ENCODE assay signal across 27 cellular contexts in genomic region chr20:44005661-44006060, GRCh38.
"Had no signal": no experiment of that assay in that cellular context is flagged by ENCODE, and none has a peak within 500 bp of the region (broad histone marks: within the 10 kb centered on the region; RNA-seq: fewer than 3 reads in every experiment).

No MANE protein-coding gene starts in this region.

- H3K4me1 ChIP-seq: suprapubic skin, testis, thyroid gland, tibial nerve, upper lobe of left lung, upper lobe of right lung, uterus, vagina had no signal

- H3K36me3 Mint-ChIP-seq: stimulated activated effector memory CD8-positive, alpha-beta T cell treated with anti-CD3 and anti-CD28 coated beads, Interleukin-12 subunit alpha, Interleukin-12 subunit beta, amount 100 ng/mL, for 72 hours; stimulated activated memory B cell treated with anti-CD40 and anti-IgM and Interleukin-4, amounts not matched to agents 10 μg/mL and 1 μg/mL and 100 μg/mL, for 72 hours; stimulated activated naive B cell treated with anti-CD40 and anti-IgM and Interleukin-4, amounts not matched to agents 10 μg/mL and 1 μg/mL and 100 μg/mL, for 72 hours; type B pancreatic cell had no signal

- H3K4me3 Mint-ChIP-seq: stimulated activated effector memory CD8-positive, alpha-beta T cell treated with anti-CD3 and anti-CD28 coated beads, Interleukin-12 subunit alpha, Interleukin-12 subunit beta, amount 100 ng/mL, for 72 hours; stimulated activated memory B cell treated with anti-CD40 and anti-IgM and Interleukin-4, amounts not matched to agents 10 μg/mL and 1 μg/mL and 100 μg/mL, for 72 hours; stimulated activated naive B cell treated with anti-CD40 and anti-IgM and Interleukin-4, amounts not matched to agents 10 μg/mL and 1 μg/mL and 100 μg/mL, for 72 hours; stimulated activated naive CD8-positive, alpha-beta T cell treated with anti-CD3 and anti-CD28 coated beads, Interleukin-15, amount 100 ng/mL, for 72 hours; stimulated activated naive CD8-positive, alpha-beta T cell treated with anti-CD3 and anti-CD28 coated beads, Interleukin-15, Interleukin-2, amounts not matched to agents 100 ng/mL and 50 ng/mL, for 24 hours; type B pancreatic cell had no signal

- H3K9me3 ChIP-seq: stomach, suprapubic skin, testis, thoracic aorta, thyroid gland, tibial artery, tibial nerve, transverse colon, upper lobe of left lung, upper lobe of right lung, uterus, vagina had no signal

- H3K27ac ChIP-seq: stomach, suprapubic skin, testis, thoracic aorta, thyroid gland, tibial artery, tibial nerve, transverse colon, upper lobe of left lung, upper lobe of right lung, uterus, vagina had no signal

- H3K27me3 ChIP-seq: stomach, testis, thyroid gland, tibial artery, tibial nerve, transverse colon, upper lobe of left lung, upper lobe of right lung, uterus, vagina had no signal

- H3K9me3 Mint-ChIP-seq: stimulated activated effector memory CD8-positive, alpha-beta T cell treated with anti-CD3 and anti-CD28 coated beads, Interleukin-12 subunit alpha, Interleukin-12 subunit beta, amount 100 ng/mL, for 72 hours; stimulated activated memory B cell treated with anti-CD40 and anti-IgM and Interleukin-4, amounts not matched to agents 10 μg/mL and 1 μg/mL and 100 μg/mL, for 72 hours; stimulated activated naive B cell treated with anti-CD40 and anti-IgM and Interleukin-4, amounts not matched to agents 10 μg/mL and 1 μg/mL and 100 μg/mL, for 72 hours; stimulated activated naive CD8-positive, alpha-beta T cell treated with anti-CD3 and anti-CD28 coated beads, Interleukin-15, Interleukin-2, amounts not matched to agents 100 ng/mL and 50 ng/mL, for 24 hours; type B pancreatic cell had no signal

- DNase-seq: stimulated activated CD4-positive, alpha-beta T cell treated with anti-CD3 and anti-CD28 coated beads, Interleukin-2, amount 100 ng/mL, for 48 hours; stimulated activated CD4-positive, alpha-beta T cell treated with anti-CD3 and anti-CD28 coated beads, Interleukin-4, amount 100 ng/mL, for 1 hour; stimulated activated CD4-positive, alpha-beta T cell treated with anti-CD3 and anti-CD28 coated beads, Interleukin-4, amount 100 ng/mL, for 24 hours; stimulated activated CD4-positive, alpha-beta T cell treated with anti-CD3 and anti-CD28 coated beads, Interleukin-4, amount 100 ng/mL, for 4 hours; stimulated activated naive B cell treated with anti-CD40 and anti-IgM and Interleukin-4, amounts not matched to agents 10 μg/mL and 1 μg/mL and 100 μg/mL, for 72 hours; stimulated activated naive CD4-positive, alpha-beta T cell; stimulated activated naive CD4-positive, alpha-beta T cell treated with Interleukin-2 at 50 U/mL for 16 hours; stimulated activated naive CD8-positive, alpha-beta T cell treated with anti-CD3 and anti-CD28 coated beads, Interleukin-15, amount 100 ng/mL, for 72 hours; stimulated activated naive CD8-positive, alpha-beta T cell treated with anti-CD3 and anti-CD28 coated beads, Interleukin-15, Interleukin-2, amounts not matched to agents 100 U/mL and 50 U/mL, for 24 hours; stomach; substantia nigra; testis; thyroid gland; tibial artery; transverse colon; trophoblast cell; upper lobe of left lung; upper lobe of right lung; uterus had no signal

- H3K4me3 ChIP-seq: stomach, suprapubic skin, testis, thoracic aorta, thyroid gland, tibial artery, tibial nerve, transverse colon, upper lobe of left lung, upper lobe of right lung, uterus, vagina had no signal

- H3K36me3 ChIP-seq: stomach, suprapubic skin, thoracic aorta, thyroid gland, tibial artery, tibial nerve, transverse colon, upper lobe of right lung, uterus, vagina had no signal

- H3K27ac Mint-ChIP-seq: stimulated activated effector memory CD8-positive, alpha-beta T cell treated with anti-CD3 and anti-CD28 coated beads, Interleukin-12 subunit alpha, Interleukin-12 subunit beta, amount 100 ng/mL, for 72 hours; stimulated activated memory B cell treated with anti-CD40 and anti-IgM and Interleukin-4, amounts not matched to agents 10 μg/mL and 1 μg/mL and 100 μg/mL, for 72 hours; stimulated activated naive B cell treated with anti-CD40 and anti-IgM and Interleukin-4, amounts not matched to agents 10 μg/mL and 1 μg/mL and 100 μg/mL, for 72 hours; stimulated activated naive CD8-positive, alpha-beta T cell treated with anti-CD3 and anti-CD28 coated beads, Interleukin-15, amount 100 ng/mL, for 72 hours; stimulated activated naive CD8-positive, alpha-beta T cell treated with anti-CD3 and anti-CD28 coated beads, Interleukin-15, Interleukin-2, amounts not matched to agents 100 ng/mL and 50 ng/mL, for 24 hours; type B pancreatic cell had no signal
